Comparison of ENCODE assay signal across 8 cellular contexts in genomic region chr18:31942999-31943894, GRCh38. TPM values are rescaled to one million over a fixed set of nuclear protein-coding genes. Genes with fewer than 3 reads are reported as not detected.
DNase-seq lines count a peak whose midpoint lies in the region; ATAC-seq and TF ChIP-seq lines count a peak whose summit lies in the region.

TSS of gene TRAPPC8 (minus strand) at chr18:31943128. CDS start at chr18:31942764, 364 bp downstream.

- intact Hi-C loops in IMR-90 (cut with micrococcal nuclease): loop anchor here (5.0 kb wide), 1 partner anchor 149 kb away; the partner anchor contains the start of gene RNF138

- no peaks in the 10 kb centered on the region for H3K9me3 ChIP-seq in IMR-90 (ENCODE audit: control insufficient read depth, insufficient read depth, low read length)

- peak within 1 kb of the TSS; percentile 70 to 87 for H4K8ac ChIP-seq in IMR-90 (ENCODE audit: low read depth in 2 of 2, low read length in 2 of 2)

- H3K9ac ChIP-seq in IMR-90 (ENCODE audit: low read depth, low read length): peak within 1 kb of the TSS; percentile 81

- peak within 1 kb of the TSS; percentile 71 for H4K91ac ChIP-seq in IMR-90 (ENCODE audit: insufficient read depth, low read depth, low read length)

- peak within 1 kb of the TSS; percentile 93 for H2AFZ ChIP-seq in IMR-90 (replicated peaks; ENCODE audit: low read length, poor library complexity)

- H2BK15ac ChIP-seq in IMR-90 (ENCODE audit: low read depth, low read length): no peak within 1 kb of the TSS

- H3K14ac ChIP-seq in IMR-90 (replicated peaks; ENCODE audit: low read depth, low read length): peak within 1 kb of the TSS; percentile 76

- no peak within 1 kb of the TSS; the same call in 1 of the 2 replicates for H3K18ac ChIP-seq in IMR-90 (ENCODE audit: low read depth, low read length)

- TF ChIP-seq POLR2A in IMR-90 (IDR thresholded peaks at IDR 0.05; ENCODE audit: low read depth, low read length): peak; percentile 89

- H3K4ac ChIP-seq in IMR-90 (ENCODE audit: low read depth, low read length): peak within 1 kb of the TSS; percentile 83

- H3K27ac ChIP-seq in IMR-90 (ENCODE audit: insufficient read depth, low read length) (peak within 1 kb of the TSS; percentile 86), epithelial cell of prostate (peak within 1 kb of the TSS; percentile 89)

- H3K36me3 ChIP-seq in IMR-90 (ENCODE audit: control insufficient read depth, insufficient read depth, low read length): no peaks in the 10 kb centered on the region

- H3K27me3 ChIP-seq in IMR-90 (ENCODE audit: control insufficient read depth, insufficient read depth, low read length): no peaks in the 10 kb centered on the region

- peak within 1 kb of the TSS; percentile 42 for H2BK5ac ChIP-seq in IMR-90 (ENCODE audit: low read depth, low read length, poor library complexity, severe bottlenecking)

- H3K79me1 ChIP-seq in IMR-90 (ENCODE audit: low read depth in 1 of 2, low read length in 2 of 2): peaks cover 11 to 15% of the 10 kb centered on the region in 2 experiments; a peak in 3 of 4 replicates

- peak within 1 kb of the TSS; percentile 75 for H3K56ac ChIP-seq in IMR-90 (ENCODE audit: extremely low read depth, insufficient read depth, low read length)

- no peaks in the 10 kb centered on the region for H3K4me1 ChIP-seq in IMR-90 (ENCODE audit: control insufficient read depth, insufficient read depth, low read length)

- peak within 1 kb of the TSS; percentile 91 for H2AK9ac ChIP-seq in IMR-90 (replicated peaks; ENCODE audit: low read depth, low read length, poor library complexity)

- peak within 1 kb of the TSS; percentile 54 for H2AK5ac ChIP-seq in IMR-90 (ENCODE audit: low read depth, low read length)

- peak; percentile 85 for ATAC-seq in GM21528 (IDR thresholded peaks at IDR 0.05; ENCODE audit: low FRiP score, unreplicated experiment)
- ATAC-seq in IMR-90 (ENCODE audit: low read depth): peak; percentile 95

- H3K4me2 ChIP-seq in IMR-90 (ENCODE audit: low read depth, low read length): peak within 1 kb of the TSS; percentile 92

- CTCF ChIA-PET in IMR-90 (lab: Yijun Ruan, JAX): interaction anchor here (1.0 kb wide), 1 partner anchor 105 kb away, joined by 3 read pairs; no protein-coding TSS in a partner anchor

- no TSS peak for BruUV-seq in IMR-90 (replicated peaks; lab: Mats Ljungman, UMichigan)

- H3K23ac ChIP-seq in IMR-90 (ENCODE audit: low read depth, low read length): peak within 1 kb of the TSS; percentile 84

- in situ Hi-C loops in IMR-90 (cut with MboI; ENCODE audit: low sequenced_read_pairs): no loop called here

- WGBS in IMR-90 (ENCODE audit: extremely low coverage in 2 of 2, insufficient read length in 1 of 2), 2 experiments: 0% methylated on average over 5 of the region's 58 CpGs; no CpG with 5 or more reads in 1 of the 2 experiments

- peaks cover 10% of the 10 kb centered on the region; the same call in 1 of the 2 replicates for H4K20me1 ChIP-seq in IMR-90 (ENCODE audit: insufficient read depth, low read length)

- no peak within 1 kb of the TSS for H2BK120ac ChIP-seq in IMR-90 (ENCODE audit: low read depth, low read length)

- peak within 1 kb of the TSS; percentile 51 for H4K5ac ChIP-seq in IMR-90 (ENCODE audit: low read depth, low read length)

- TF ChIP-seq RAD21 in IMR-90 (IDR thresholded peaks at IDR 0.05; ENCODE audit: low read length): no peak

- dilution Hi-C loops in IMR-90 (cut with HindIII; ENCODE audit: low sequenced_read_pairs, unreplicated experiment): no loop called here

- DNase-seq in DMS153 (lab: John Stamatoyannopoulos, UW) (peak; percentile 95), IMR-90 (peak; percentile 98), OCI-M1 (lab: John Stamatoyannopoulos, UW) (peak; percentile 98), activated T-cell treated with anti-CD3 and anti-CD28 coated beads for 4 hours (peak; percentile 79), epithelial cell of prostate (ENCODE audit: low read depth, low spot score) (peak; percentile 89), mucosa of gallbladder (ENCODE audit: low spot score) (peak; percentile 99)
- DNase-seq in stimulated activated CD8-positive, alpha-beta memory T cell treated with anti-CD3 and anti-CD28 coated beads, Interleukin-4, amount 100 ng/mL, for 4 hours (ENCODE audit: low read depth in 2 of 2, low spot score in 1 of 2): peak; percentile 69 to 77

- H3K9me1 ChIP-seq in IMR-90 (ENCODE audit: insufficient read depth, low read length): peaks cover 9% of the 10 kb centered on the region; the same call in 1 of the 2 replicates

- no peak for TF ChIP-seq CTCF in IMR-90 (conservative IDR thresholded peaks at IDR 0.05; ENCODE audit: low read depth, low read length)

- peak within 1 kb of the TSS; percentile 89 for H3K4me3 ChIP-seq in IMR-90 (ENCODE audit: insufficient read depth, low read depth, low read length)

- POLR2A ChIA-PET in IMR-90 (lab: Charles Lee; ENCODE audit: unreplicated experiment): interaction anchor here (0.5 to 0.8 kb wide), 2 partner anchors 29 to 638 kb away, joined by 3 to 8 read pairs; no protein-coding TSS in a partner anchor

- H2BK20ac ChIP-seq in IMR-90 (ENCODE audit: low read depth, low read length): no peak within 1 kb of the TSS

TF ChIP-seq in IMR-90, 13 proteins besides CTCF, POLR2A, EP300 and RAD21:
- TF ChIP-seq RCOR1 (IDR thresholded peaks at IDR 0.05; ENCODE audit: insufficient replicate concordance, low read length) (peak; percentile 29), MAZ (IDR thresholded peaks at IDR 0.05; ENCODE audit: borderline replicate concordance, low read depth, low read length) (peak; percentile 93), MAFK (IDR thresholded peaks at IDR 0.05; ENCODE audit: low read depth, low read length) (no peak), SMC3 (IDR thresholded peaks at IDR 0.05; ENCODE audit: low read depth, low read length) (no peak), MXI1 (IDR thresholded peaks at IDR 0.05; ENCODE audit: borderline replicate concordance, low read depth, low read length) (peak; percentile 78), CEBPB (IDR thresholded peaks at IDR 0.05; ENCODE audit: low read depth, low read length) (peak; percentile 14; the same call in 1 of the 2 replicates), USF2 (IDR thresholded peaks at IDR 0.05; ENCODE audit: low read depth, low read length) (peak; percentile 99), CHD1 (IDR thresholded peaks at IDR 0.05; ENCODE audit: low read depth, low read length) (no peak), FOS (IDR thresholded peaks at IDR 0.05; ENCODE audit: low read depth, low read length) (no peak), RFX5 (IDR thresholded peaks at IDR 0.05; ENCODE audit: low read depth, low read length) (no peak; the same call in 1 of the 2 replicates), BHLHE40 (IDR thresholded peaks at IDR 0.05; ENCODE audit: low read depth, low read length) (peak; percentile 95), ELK1 (IDR thresholded peaks at IDR 0.05; ENCODE audit: borderline replicate concordance, low read depth, low read length) (no peak), NFE2L2 (IDR thresholded peaks at IDR 0.05; ENCODE audit: low read depth, low read length) (no peak)

RNA-seq across cellular contexts. Expression of gene TRAPPC8, which starts in this region (rescaled TPM):
- total RNA-seq in IMR-90 (2012; rRNA removed) (50.0 and 54.3 TPM in 2 replicates), mucosa of gallbladder (50.4 TPM)
- polyA plus RNA-seq in IMR-90 (2012; rRNA removed): 17.7 and 21.8 TPM in 2 replicates
- 6.2 and 8.9 TPM in 2 replicates for polyA plus RNA-seq in IMR-90 (2012; cell fraction: cytosol; rRNA removed)
- polyA plus RNA-seq in IMR-90 (2012; cell fraction: nucleus; rRNA removed; ENCODE audit: low replicate concordance): 10.7 and 48.5 TPM in 2 replicates

Comparison
In these comparisons a context has a peak if more than half of its experiments do, and no peak if none do; other contexts are left out.
1. Peak in every context shown above with its lines: DNase-seq, ATAC-seq, H3K4me3 ChIP-seq and H3K27ac ChIP-seq.